Comparison of ENCODE assay signal across 22 cellular contexts in genomic region chr14:74636424-74637183, GRCh38. TPM values are rescaled to one million over a fixed set of nuclear protein-coding genes. Genes with fewer than 3 reads are reported as not detected.
A peak's percentile ranks its signal among the peaks of the same experiment; 100 is the strongest.
DNase-seq lines count a peak whose midpoint lies in the region; ATAC-seq and TF ChIP-seq lines count a peak whose summit lies in the region.
"Had no signal": no experiment of that assay in that cellular context is flagged by ENCODE, and none has a peak within 500 bp of the region (broad histone marks: within the 10 kb centered on the region; RNA-seq: fewer than 3 reads in every experiment).

No MANE protein-coding gene starts in this region.

- no peaks in the 10 kb centered on the region for H3K36me3 Mint-ChIP-seq in chondrocyte (ENCODE audit: low read depth)
- H3K36me3 Mint-ChIP-seq in activated CD8-positive, alpha-beta T cell treated with anti-CD3 and anti-CD28 coated beads for 36 hours (ENCODE audit: low read depth) = no peaks in the 10 kb centered on the region
- H3K36me3 Mint-ChIP-seq: activated naive CD8-positive, alpha-beta T cell treated with anti-CD3 and anti-CD28 coated beads for 36 hours had no signal

- no peak overlapping the region for H3K4me3 Mint-ChIP-seq in chondrocyte (ENCODE audit: unreplicated experiment)
- H3K4me3 Mint-ChIP-seq in activated CD8-positive, alpha-beta T cell treated with anti-CD3 and anti-CD28 coated beads for 36 hours = no peak overlapping the region
- H3K4me3 Mint-ChIP-seq: activated naive CD8-positive, alpha-beta T cell treated with anti-CD3 and anti-CD28 coated beads for 36 hours; CD4-positive, alpha-beta T cell; stimulated activated naive CD8-positive, alpha-beta T cell treated with anti-CD3 and anti-CD28 coated beads, Interleukin-15, amount 100 ng/mL, for 72 hours had no signal

- TF ChIP-seq CTCF in AG10803 (conservative IDR thresholded peaks at IDR 0.05; ENCODE audit: low read length) (no peak), chondrocyte (IDR thresholded peaks at IDR 0.05) (no peak)
- TF ChIP-seq CTCF in activated CD8-positive, alpha-beta T cell treated with anti-CD3 and anti-CD28 coated beads for 36 hours (IDR thresholded peaks at IDR 0.05) = no peak

- POLR2A ChIA-PET in activated CD8-positive, alpha-beta T cell treated with anti-CD3 and anti-CD28 coated beads for 36 hours (lab: Charles Lee) = interaction anchor here (0.8 kb wide), 1 partner anchor 25 kb away, joined by 3 read pairs; the partner anchor contains the start of gene LTBP2

- H3K9me3 Mint-ChIP-seq in chondrocyte (ENCODE audit: low read depth) = no peaks in the 10 kb centered on the region
- H3K9me3 Mint-ChIP-seq in activated CD8-positive, alpha-beta T cell treated with anti-CD3 and anti-CD28 coated beads for 36 hours = no peaks in the 10 kb centered on the region
- H3K9me3 Mint-ChIP-seq: activated naive CD8-positive, alpha-beta T cell treated with anti-CD3 and anti-CD28 coated beads for 36 hours; CD4-positive, alpha-beta T cell; stimulated activated naive CD8-positive, alpha-beta T cell treated with anti-CD3 and anti-CD28 coated beads, Interleukin-15, amount 100 ng/mL, for 72 hours had no signal

- peaks cover 55% of the 10 kb centered on the region for H3K4me1 Mint-ChIP-seq in chondrocyte (ENCODE audit: low read depth)
- H3K4me1 Mint-ChIP-seq in activated CD8-positive, alpha-beta T cell treated with anti-CD3 and anti-CD28 coated beads for 36 hours (ENCODE audit: low read depth) = no peaks in the 10 kb centered on the region
- H3K4me1 Mint-ChIP-seq: activated naive CD8-positive, alpha-beta T cell treated with anti-CD3 and anti-CD28 coated beads for 36 hours; stimulated activated naive CD8-positive, alpha-beta T cell treated with anti-CD3 and anti-CD28 coated beads, Interleukin-15, amount 100 ng/mL, for 72 hours had no signal

- intact Hi-C loops in activated CD8-positive, alpha-beta T cell treated with anti-CD3 and anti-CD28 coated beads for 36 hours (cut with micrococcal nuclease) = no loop called here

- peak overlapping the region; percentile 77 for H3K27ac Mint-ChIP-seq in chondrocyte (ENCODE audit: unreplicated experiment)
- no peak overlapping the region for H3K27ac Mint-ChIP-seq in activated CD8-positive, alpha-beta T cell treated with anti-CD3 and anti-CD28 coated beads for 36 hours
- H3K27ac Mint-ChIP-seq: activated naive CD8-positive, alpha-beta T cell treated with anti-CD3 and anti-CD28 coated beads for 36 hours; CD4-positive, alpha-beta T cell had no signal

- H3K4me3 ChIP-seq in AG10803 (ENCODE audit: low read length) = no peak overlapping the region
- H3K4me3 ChIP-seq: heart right ventricle, PC-9, right atrium auricular region, upper lobe of left lung had no signal

- peak; percentile 66 for DNase-seq in AG10803 (ENCODE audit: low read depth)
- peak; percentile 32 for DNase-seq in M059J (ENCODE audit: low read depth)
- DNase-seq in chondrocyte (ENCODE audit: low spot score) = no peak
- DNase-seq in myocyte (ENCODE audit: low read depth) = peak; percentile 8
- no peak for DNase-seq in 8988T
- no peak for DNase-seq in activated CD8-positive, alpha-beta T cell treated with anti-CD3 and anti-CD28 coated beads for 36 hours
- DNase-seq in DMS153 (lab: John Stamatoyannopoulos, UW) = no peak
- DNase-seq: activated CD4-positive, CD25-positive, alpha-beta regulatory T cell treated with anti-CD3 and anti-CD28 coated beads, Interleukin-2, amount 50 U/mL, for 72 hours; activated naive CD8-positive, alpha-beta T cell treated with anti-CD3 and anti-CD28 coated beads for 36 hours; CD4-positive, alpha-beta T cell; central memory CD4-positive, alpha-beta T cell; heart right ventricle; Karpas-422; NCI-H1417 treated with DMSO at 0.1 percent for 48 hours; NCI-H748 treated with DMSO at 0.1 percent for 48 hours; PC-9; stimulated activated naive CD8-positive, alpha-beta T cell treated with anti-CD3 and anti-CD28 coated beads, Interleukin-15, amount 100 ng/mL, for 72 hours; T-helper 9 cell; upper lobe of left lung had no signal

- ATAC-seq in GM19023 (IDR thresholded peaks at IDR 0.05; ENCODE audit: unreplicated experiment) = no peak
- ATAC-seq in activated CD8-positive, alpha-beta T cell treated with anti-CD3 and anti-CD28 coated beads for 36 hours = no peak
- ATAC-seq: HCT116; heart right ventricle; stimulated activated naive CD8-positive, alpha-beta T cell treated with anti-CD3 and anti-CD28 coated beads, Interleukin-15, amount 100 ng/mL, for 72 hours had no signal

- H3K27me3 Mint-ChIP-seq in chondrocyte (ENCODE audit: low read depth) = no peaks in the 10 kb centered on the region
- H3K27me3 Mint-ChIP-seq in activated CD8-positive, alpha-beta T cell treated with anti-CD3 and anti-CD28 coated beads for 36 hours = no peaks in the 10 kb centered on the region
- H3K27me3 Mint-ChIP-seq: activated naive CD8-positive, alpha-beta T cell treated with anti-CD3 and anti-CD28 coated beads for 36 hours had no signal

- CTCF ChIA-PET in activated CD8-positive, alpha-beta T cell treated with anti-CD3 and anti-CD28 coated beads for 36 hours (lab: Charles Lee) = interaction anchor here (0.8 to 3.8 kb wide), 4 partner anchors 8 to 27 kb away, joined by 3 to 17 read pairs (median 6); partner anchors contain the start of gene LTBP2

RNA-seq across cellular contexts. Expression of gene LTBP2, which starts 24.6 kb away (rescaled TPM):
- 2.2 and 5.2 TPM in 2 replicates for total RNA-seq in M059J (2014; rRNA removed; shearing (Covaris generic))
- total RNA-seq in chondrocyte (210 to 446 TPM (median 215 TPM) in 3 replicates), myocyte (16.5 and 18.6 TPM in 2 replicates)
- 477 TPM for polyA plus RNA-seq in myocyte (2012)
- total RNA-seq in activated CD8-positive, alpha-beta T cell treated with anti-CD3 and anti-CD28 coated beads for 36 hours = under 1 TPM; 0.04 to 0.05 TPM

Comparison
In these comparisons a context has a peak if more than half of its experiments do, and no peak if none do; other contexts are left out.
1. DNase-seq: peak in AG10803 (single experiment), M059J (single experiment) and myocyte (single experiment); none in chondrocyte (single experiment), 8988T (single experiment), activated CD8-positive, alpha-beta T cell treated with anti-CD3 and anti-CD28 coated beads for 36 hours (single experiment) and DMS153 (single experiment).
2. RNA of gene LTBP2, which starts 24.6 kb away (total RNA-seq): 210 to 446 TPM in chondrocyte; 16.5 to 18.6 TPM in myocyte, 2.2 to 5.2 TPM in M059J and 0.04 to 0.05 TPM in activated CD8-positive, alpha-beta T cell treated with anti-CD3 and anti-CD28 coated beads for 36 hours; every median in the first group is over 10 times any median in the second.